Comparison of ENCODE assay signal across 26 cellular contexts in the genomic region with DNA sequence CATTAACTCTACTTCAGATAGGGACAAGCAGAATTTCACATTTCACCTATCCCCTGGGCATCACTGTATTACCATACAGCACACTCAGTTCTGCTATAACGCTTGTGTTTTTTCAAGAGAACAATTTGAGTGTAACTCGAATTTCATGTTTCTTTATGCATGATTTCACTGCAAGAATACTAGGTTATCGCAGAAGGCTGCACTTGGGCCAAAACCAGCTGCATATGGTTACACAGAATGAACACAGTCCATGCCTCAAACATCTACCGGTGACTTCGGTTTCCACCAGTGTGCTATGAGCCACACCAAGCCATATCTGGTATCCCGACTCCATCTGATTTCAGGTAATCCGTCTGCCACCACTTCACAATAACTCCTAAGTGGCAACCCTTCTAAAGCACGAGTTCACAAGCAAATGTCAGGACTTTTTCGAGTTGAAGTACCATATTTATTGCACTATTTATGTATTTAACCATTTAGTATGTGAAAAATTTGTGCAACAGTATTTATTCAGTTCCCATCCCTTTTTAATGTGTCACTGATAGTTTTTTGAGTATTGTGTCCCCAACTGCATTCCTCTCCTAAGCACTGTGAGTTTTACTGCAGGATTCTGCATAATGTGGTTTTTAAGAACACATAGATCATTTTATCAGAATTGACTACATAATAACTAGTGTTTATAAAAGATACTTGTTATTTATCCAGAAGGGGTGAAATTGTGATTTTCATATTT.
DNase-seq lines count a peak whose midpoint lies in the region; ATAC-seq and FAIRE-seq lines count a peak whose summit lies in the region.
"Had no signal": no experiment of that assay in that cellular context is flagged by ENCODE, and none has a peak within 500 bp of the region (broad histone marks: within the 10 kb centered on the region; RNA-seq: fewer than 3 reads in every experiment).

No MANE protein-coding gene starts in this region.

- DNase-seq in NCI-H510A treated with DMSO at 0.1 percent for 48 hours (lab: John Stamatoyannopoulos, UW) (peak; percentile 16), NCI-H510A (lab: John Stamatoyannopoulos, UW) (no peak), NCI-H2171 treated with DMSO at 0.1 percent for 48 hours (lab: John Stamatoyannopoulos, UW) (peak; percentile 77), urothelium cell line (ENCODE audit: low spot score) (no peak), DMS114 treated with DMSO at 0.1 percent for 48 hours (lab: John Stamatoyannopoulos, UW; ENCODE audit: unreplicated experiment) (no peak), NCI-H146 treated with DMSO at 0.1 percent for 48 hours (lab: John Stamatoyannopoulos, UW; ENCODE audit: unreplicated experiment) (no peak)
- DNase-seq: activated B cell treated with CpG ODN at 0.5 μM for 24 hours; activated CD4-positive, alpha-beta T cell treated with anti-CD3 and anti-CD28 coated beads, Interleukin-2, amount 50 U/mL, for 1 hour; activated CD8-positive, alpha-beta memory T cell treated with anti-CD3 and anti-CD28 coated beads, Interleukin-2, amount 10 ng/mL, durations not matched to agents 7 days and 5 days; activated naive CD4-positive, alpha-beta T cell; activated T-cell treated with anti-CD3 and anti-CD28 coated beads, Interleukin-2, amount 50 U/mL, for 48 hours; brain microvascular endothelial cell; CD4-positive, CD25-positive, alpha-beta regulatory T cell; H7; islet precursor cell; NCI-H1092; NCI-H82; posterior cingulate gyrus; right lobe of liver; stimulated activated CD4-positive, alpha-beta T cell treated with anti-CD3 and anti-CD28 coated beads, Interleukin-15, amount 100 ng/mL, for 24 hours; stimulated activated naive CD8-positive, alpha-beta T cell treated with anti-CD3 and anti-CD28 coated beads, Interleukin-15, Interleukin-2, amounts not matched to agents 100 U/mL and 50 U/mL, for 24 hours; T-helper 1 cell; testis had no signal

- ATAC-seq in HG02973 (IDR thresholded peaks at IDR 0.05; ENCODE audit: unreplicated experiment), result no peak
- ATAC-seq: activated CD8-positive, alpha-beta memory T cell treated with anti-CD3 and anti-CD28 coated beads, Interleukin-2, amount 10 ng/mL, durations not matched to agents 7 days and 5 days; right lobe of liver; stimulated activated naive CD8-positive, alpha-beta T cell treated with anti-CD3 and anti-CD28 coated beads, Interleukin-15, Interleukin-2, amounts not matched to agents 100 U/mL and 50 U/mL, for 24 hours had no signal

- FAIRE-seq in islet of Langerhans (lab: Jason Lieb, UNC) (peak; percentile 60), urothelium cell line (lab: Jason Lieb, UNC) (peak; percentile 48)
- FAIRE-seq: D721Med had no signal

Comparison
In these comparisons a context has a peak if more than half of its experiments do, and no peak if none do; other contexts are left out.
1. DNase-seq: peak in NCI-H510A treated with DMSO at 0.1 percent for 48 hours (single experiment) and NCI-H2171 treated with DMSO at 0.1 percent for 48 hours (single experiment); none in NCI-H510A (single experiment), urothelium cell line (single experiment), DMS114 treated with DMSO at 0.1 percent for 48 hours (single experiment) and NCI-H146 treated with DMSO at 0.1 percent for 48 hours (single experiment).